In genomic region chrX:132218100-132218807, GRCh38 we compare ENCODE assay signal across 8 cellular contexts. TPM values are rescaled to one million over a fixed set of nuclear protein-coding genes. Genes with fewer than 3 reads are reported as not detected.
DNase-seq lines count a peak whose midpoint lies in the region; ATAC-seq and TF ChIP-seq lines count a peak whose summit lies in the region.

No MANE protein-coding gene starts in this region.

- peaks cover 2% of the 10 kb centered on the region for H3K79me2 ChIP-seq in trophoblast cell (ENCODE audit: control insufficient read depth, insufficient read depth, low read length, poor library complexity)

- peak overlapping the region; percentile 76 for H3K4me3 ChIP-seq in trophoblast cell (ENCODE audit: low read depth, low read length)
- H3K4me3 ChIP-seq in transverse colon = peak overlapping the region; percentile 34 to 92 (median 79)

- in situ Hi-C loops in transverse colon (cut with MboI; ENCODE audit: low pct_ligation_motif_present in 1 of 4, low pct_unique_long_range_greater_than_20kb in 1 of 4, low sequenced_read_pairs in 3 of 4) = loop anchor here in 1 of 4 donors (25.0 kb wide), 1 partner anchor 381 kb away; no protein-coding TSS in a partner anchor

- DNase-seq in GM10248 (ENCODE audit: extremely low spot score) (peak; percentile 81), NCI-H1048 (lab: John Stamatoyannopoulos, UW) (peak; percentile 22), SKM-1 (lab: John Stamatoyannopoulos, UW; ENCODE audit: unreplicated experiment) (peak; percentile 29), cardiac septum (ENCODE audit: low spot score) (peak; percentile 94), trophoblast cell (peak; percentile 57 to 73), transverse colon (peak; percentile 87)

- no peak for TF ChIP-seq EP300 in transverse colon (IDR thresholded peaks at IDR 0.05; ENCODE audit: low read depth)

- peak overlapping the region; percentile 87 for H4K91ac ChIP-seq in trophoblast cell (ENCODE audit: low read depth, low read length)

- H3K27me3 ChIP-seq in trophoblast cell (ENCODE audit: insufficient read depth, low read length) (no peaks in the 10 kb centered on the region), transverse colon (no peaks in the 10 kb centered on the region)

- no peak overlapping the region for H2BK12ac ChIP-seq in trophoblast cell (ENCODE audit: low read length)

- peak overlapping the region; percentile 76 for H2BK120ac ChIP-seq in trophoblast cell (ENCODE audit: insufficient read depth, low read length, poor library complexity)

- peak overlapping the region; percentile 25 for H2AFZ ChIP-seq in trophoblast cell (ENCODE audit: insufficient read depth, low read length, poor library complexity)

- peak overlapping the region; percentile 77 for H3K14ac ChIP-seq in trophoblast cell (ENCODE audit: low read length)

- H3K27ac ChIP-seq in trophoblast cell (ENCODE audit: low read depth, low read length) (peak overlapping the region; percentile 86), transverse colon (peak overlapping the region; percentile 95 to 99 (median 98))

- peaks cover 33% of the 10 kb centered on the region for H3K4me1 Mint-ChIP-seq in activated naive CD8-positive, alpha-beta T cell (ENCODE audit: low read depth)

- ATAC-seq in HG02588 (IDR thresholded peaks at IDR 0.05; ENCODE audit: unreplicated experiment) = peak; percentile 54

- peak overlapping the region; percentile 89 for H3K4me3 Mint-ChIP-seq in activated naive CD8-positive, alpha-beta T cell

- H3K36me3 Mint-ChIP-seq in activated naive CD8-positive, alpha-beta T cell = peaks cover 7% of the 10 kb centered on the region

- no peak overlapping the region for H3K18ac ChIP-seq in trophoblast cell (ENCODE audit: low read length)

- peak overlapping the region; percentile 72 for H3K4me2 ChIP-seq in trophoblast cell (ENCODE audit: low read length)

- POLR2A ChIA-PET in GM10248 (lab: Yijun Ruan, JAX) = interaction anchor here (0.6 kb wide), 1 partner anchor 1977 kb away, joined by 4 read pairs; no protein-coding TSS in a partner anchor

- TF ChIP-seq POLR2A in transverse colon (IDR thresholded peaks at IDR 0.05) = peak; percentile 67

- peak overlapping the region; percentile 69 for H3K9ac ChIP-seq in trophoblast cell (ENCODE audit: low read length)

- no peaks in the 10 kb centered on the region for H3K27me3 Mint-ChIP-seq in activated naive CD8-positive, alpha-beta T cell

- intact Hi-C loops in cardiac septum (cut with DNase I) (loop anchor here (10.0 kb wide), 1 partner anchor 123 kb away; no protein-coding TSS in a partner anchor), transverse colon (cut with DNase I; ENCODE audit: low total_unique reads) (no loop called here)

- H3K4me1 ChIP-seq in trophoblast cell (ENCODE audit: control insufficient read depth in 1 of 2, insufficient read depth in 2 of 2, low read length in 2 of 2) = no peaks in the 10 kb centered on the region
- H3K4me1 ChIP-seq in transverse colon = peaks cover 4 to 19% (median 5%) of the 10 kb centered on the region in 4 donors

- H3K9me3 Mint-ChIP-seq in activated naive CD8-positive, alpha-beta T cell (ENCODE audit: low read depth) = no peaks in the 10 kb centered on the region

- H2BK5ac ChIP-seq in trophoblast cell (ENCODE audit: low read depth, low read length, poor library complexity) = peak overlapping the region; percentile 92

- TF ChIP-seq CTCF in GM10248 (IDR thresholded peaks at IDR 0.05; ENCODE audit: control extremely low read depth, extremely low read depth, low read depth, missing control alignments) (no peak), transverse colon (IDR thresholded peaks at IDR 0.05) (no peak)

- H4K12ac ChIP-seq in trophoblast cell (ENCODE audit: low read depth, low read length) = no peak overlapping the region

- peaks cover 0 to 2% of the 10 kb centered on the region in 2 experiments for H3K36me3 ChIP-seq in trophoblast cell (ENCODE audit: control insufficient read depth in 1 of 2, insufficient read depth in 2 of 2, low read length in 2 of 2)
- no peaks in the 10 kb centered on the region for H3K36me3 ChIP-seq in transverse colon

- peaks cover 10% of the 10 kb centered on the region for H3K79me1 ChIP-seq in trophoblast cell (ENCODE audit: low read length)

- CTCF ChIA-PET in GM10248 (lab: Yijun Ruan, JAX) = interaction anchor here (1.5 to 4.1 kb wide), 9 partner anchors 19 to 414 kb away, joined by 4 to 25 read pairs (median 14); no protein-coding TSS in a partner anchor

- no peak overlapping the region for H2AK5ac ChIP-seq in trophoblast cell (ENCODE audit: low read length)

- no CpG with 5 or more reads among the region's 45 CpGs for WGBS in trophoblast cell (ENCODE audit: extremely low coverage, insufficient coverage, insufficient read length)
- 0 to 44% methylated on average over 2 to 21 of the region's 45 CpGs for WGBS in transverse colon (ENCODE audit: low coverage in 1 of 2), 2 donors

- H3K9me3 ChIP-seq in trophoblast cell (ENCODE audit: insufficient read depth, low read depth, low read length) = no peaks in the 10 kb centered on the region
- H3K9me3 ChIP-seq in transverse colon = no peaks in the 10 kb centered on the region

- H3K27ac Mint-ChIP-seq in activated naive CD8-positive, alpha-beta T cell = peak overlapping the region; percentile 92

- H3K23ac ChIP-seq in trophoblast cell (ENCODE audit: low read length) = no peak overlapping the region

- peak overlapping the region; percentile 79 for H4K8ac ChIP-seq in trophoblast cell (ENCODE audit: low read depth, low read length)

- H3K4ac ChIP-seq in trophoblast cell (ENCODE audit: low read depth, low read length) = no peak overlapping the region

RNA-seq across cellular contexts. Expression of gene RAP2C, which starts 1.0 kb away (rescaled TPM):
- 19.1 TPM for total RNA-seq in cardiac septum
- polyA plus RNA-seq in trophoblast cell (2013) = 25.1 and 26.9 TPM in 2 replicates
- 100 to 1,000 TPM in 1 of 4 donors, 10 to 100 TPM in 2, 1 to 10 TPM in 1; 7.0 to 143 (median 38.4) TPM for total RNA-seq in transverse colon

Comparison
In these comparisons a context has a peak if more than half of its experiments do, and no peak if none do; other contexts are left out.
1. Peak in every context shown above with its lines: DNase-seq, ATAC-seq, H3K4me3 ChIP-seq and H3K27ac ChIP-seq.
2. DNase-seq: peak in every context shown above with its lines; median percentile 94 in cardiac septum; 87 in transverse colon; 81 in GM10248; 65 in trophoblast cell; 29 in SKM-1; 22 in NCI-H1048.